In genomic region chr1:30759718-30760281, GRCh38 we compare ENCODE assay signal across 9 cellular contexts. TPM values are rescaled to one million over a fixed set of nuclear protein-coding genes. Genes with fewer than 3 reads are reported as not detected.
DNase-seq lines count a peak whose midpoint lies in the region; ATAC-seq and TF ChIP-seq lines count a peak whose summit lies in the region.
"Had no signal": no experiment of that assay in that cellular context is flagged by ENCODE, and none has a peak within 500 bp of the region (broad histone marks: within the 10 kb centered on the region; RNA-seq: fewer than 3 reads in every experiment).

No MANE protein-coding gene starts in this region.

- peaks cover 14% of the 10 kb centered on the region for H3K36me3 Mint-ChIP-seq in activated naive CD8-positive, alpha-beta T cell treated with anti-CD3 and anti-CD28 coated beads, Interleukin-2, amount 10 ng/mL, durations not matched to agents 7 days and 5 days
- no peaks in the 10 kb centered on the region for H3K36me3 Mint-ChIP-seq in progenitor cell of endocrine pancreas (ENCODE audit: insufficient read depth)

- TF ChIP-seq POLR2A in GM19099 (IDR thresholded peaks at IDR 0.05; ENCODE audit: extremely low read depth, insufficient read length, low read depth) (peak; percentile 34), heart left ventricle (IDR thresholded peaks at IDR 0.05) (no peak)

- no peaks in the 10 kb centered on the region for H3K9me3 Mint-ChIP-seq in activated naive CD8-positive, alpha-beta T cell treated with anti-CD3 and anti-CD28 coated beads, Interleukin-2, amount 10 ng/mL, durations not matched to agents 7 days and 5 days
- no peaks in the 10 kb centered on the region for H3K9me3 Mint-ChIP-seq in progenitor cell of endocrine pancreas (ENCODE audit: low read depth)

- peaks cover 0 to 74% (median 16%) of the 10 kb centered on the region in 12 donors for H3K4me1 ChIP-seq in heart left ventricle

- H3K27ac ChIP-seq in heart left ventricle: no peak overlapping the region

- intact Hi-C loops in heart left ventricle (cut with DNase I): no loop called here

- H3K27me3 Mint-ChIP-seq in activated naive CD8-positive, alpha-beta T cell treated with anti-CD3 and anti-CD28 coated beads, Interleukin-2, amount 10 ng/mL, durations not matched to agents 7 days and 5 days: no peaks in the 10 kb centered on the region
- H3K27me3 Mint-ChIP-seq in progenitor cell of endocrine pancreas: peaks cover 16% of the 10 kb centered on the region

- H3K9me3 ChIP-seq in heart left ventricle: no peaks in the 10 kb centered on the region

- POLR2A ChIA-PET in activated naive CD8-positive, alpha-beta T cell treated with anti-CD3 and anti-CD28 coated beads, Interleukin-2, amount 10 ng/mL, durations not matched to agents 7 days and 5 days (lab: Charles Lee): interaction anchor here (11.5 kb wide), 1 partner anchor 14 kb away, joined by 284 read pairs; no protein-coding TSS in a partner anchor

- ATAC-seq in activated naive CD8-positive, alpha-beta T cell treated with anti-CD3 and anti-CD28 coated beads, Interleukin-2, amount 10 ng/mL, durations not matched to agents 7 days and 5 days (ENCODE audit: low read depth): peak; percentile 5
- ATAC-seq in esophagus mucosa: no peak
- no peak for ATAC-seq in heart left ventricle

- peaks cover 55% of the 10 kb centered on the region for H3K4me1 Mint-ChIP-seq in activated naive CD8-positive, alpha-beta T cell treated with anti-CD3 and anti-CD28 coated beads, Interleukin-2, amount 10 ng/mL, durations not matched to agents 7 days and 5 days
- H3K4me1 Mint-ChIP-seq in progenitor cell of endocrine pancreas (ENCODE audit: low read depth): no peaks in the 10 kb centered on the region

- no peak overlapping the region for H3K4me3 ChIP-seq in heart left ventricle

- 88 to 94% (median 90%) methylated on average over 13 of the region's 13 CpGs for WGBS in heart left ventricle, 4 donors

- H3K27ac Mint-ChIP-seq in activated naive CD8-positive, alpha-beta T cell treated with anti-CD3 and anti-CD28 coated beads, Interleukin-2, amount 10 ng/mL, durations not matched to agents 7 days and 5 days: peak overlapping the region; percentile 86
- no peak overlapping the region for H3K27ac Mint-ChIP-seq in progenitor cell of endocrine pancreas

- peaks cover 0 to 7% (median 0%) of the 10 kb centered on the region in 9 donors for H3K36me3 ChIP-seq in heart left ventricle

- DNase-seq in T-helper 22 cell (ENCODE audit: low read depth) (peak; percentile 64), heart left ventricle (no peak), progenitor cell of endocrine pancreas (ENCODE audit: low spot score, unreplicated experiment) (no peak)
- peak; percentile 65 for DNase-seq in activated naive CD8-positive, alpha-beta T cell treated with anti-CD3 and anti-CD28 coated beads, Interleukin-2, amount 10 ng/mL, durations not matched to agents 7 days and 5 days
- peak; percentile 48 to 49 for DNase-seq in stimulated activated CD4-positive, alpha-beta T cell treated with anti-CD3 and anti-CD28 coated beads, Interleukin-4, amount 100 ng/mL, for 4 hours
- no peak for DNase-seq in NK-92 treated with Interleukin-12 subunit alpha and Interleukin-12 subunit beta, amount 100 ng/mL, for 24 hours (lab: John Stamatoyannopoulos, UW)

- no peaks in the 10 kb centered on the region for H3K27me3 ChIP-seq in heart left ventricle

- TF ChIP-seq CTCF in heart left ventricle (IDR thresholded peaks at IDR 0.05): no peak
- no peak for TF ChIP-seq CTCF in progenitor cell of endocrine pancreas (IDR thresholded peaks at IDR 0.05; ENCODE audit: unreplicated experiment)

- peak overlapping the region; percentile 77 for H3K4me3 Mint-ChIP-seq in activated naive CD8-positive, alpha-beta T cell treated with anti-CD3 and anti-CD28 coated beads, Interleukin-2, amount 10 ng/mL, durations not matched to agents 7 days and 5 days
- no peak overlapping the region for H3K4me3 Mint-ChIP-seq in progenitor cell of endocrine pancreas (ENCODE audit: low read depth)

RNA-seq across cellular contexts. Expression of gene LAPTM5, which starts 2.2 kb away (rescaled TPM):
- total RNA-seq in activated naive CD8-positive, alpha-beta T cell treated with anti-CD3 and anti-CD28 coated beads, Interleukin-2, amount 10 ng/mL, durations not matched to agents 7 days and 5 days: 100 to 1,000 TPM; 474 to 485 TPM
- total RNA-seq in esophagus mucosa: 9.1 TPM
- total RNA-seq in heart left ventricle: 100 to 1,000 TPM in 1 of 9 donors, 10 to 100 TPM in 7, 1 to 10 TPM in 1; 9.4 to 260 (median 14.3) TPM
- 10 to 100 TPM in 1 of 2 donors, 1 to 10 TPM in 1; 6.9 to 28.7 TPM for polyA plus RNA-seq in heart left ventricle
- 0.20 TPM in 1 of 2 replicates, not detected in the other for total RNA-seq in progenitor cell of endocrine pancreas

RNA-seq across cellular contexts. Expression of gene MATN1, which starts 36.4 kb away (rescaled TPM):
- total RNA-seq in activated naive CD8-positive, alpha-beta T cell treated with anti-CD3 and anti-CD28 coated beads, Interleukin-2, amount 10 ng/mL, durations not matched to agents 7 days and 5 days: under 1 TPM in 1 of 2 experiments, not detected in 1; 0.26 TPM
- total RNA-seq in esophagus mucosa: not detected
- total RNA-seq in heart left ventricle: under 1 TPM in 1 of 9 donors, not detected in 8; 0.67 TPM
- not detected for polyA plus RNA-seq in heart left ventricle
- 0.11 and 0.14 TPM in 2 replicates for total RNA-seq in progenitor cell of endocrine pancreas
- total RNA-seq: pulmonary artery endothelial cell had no signal

Comparison
In these comparisons a context has a peak if more than half of its experiments do, and no peak if none do; other contexts are left out.
1. DNase-seq: peak in T-helper 22 cell (single experiment), activated naive CD8-positive, alpha-beta T cell treated with anti-CD3 and anti-CD28 coated beads, Interleukin-2, amount 10 ng/mL, durations not matched to agents 7 days and 5 days (single experiment) and stimulated activated CD4-positive, alpha-beta T cell treated with anti-CD3 and anti-CD28 coated beads, Interleukin-4, amount 100 ng/mL, for 4 hours (2 of 2); none in NK-92 treated with Interleukin-12 subunit alpha and Interleukin-12 subunit beta, amount 100 ng/mL, for 24 hours (single experiment), heart left ventricle (0 of 5) and progenitor cell of endocrine pancreas (single experiment).